In the genomic region with DNA sequence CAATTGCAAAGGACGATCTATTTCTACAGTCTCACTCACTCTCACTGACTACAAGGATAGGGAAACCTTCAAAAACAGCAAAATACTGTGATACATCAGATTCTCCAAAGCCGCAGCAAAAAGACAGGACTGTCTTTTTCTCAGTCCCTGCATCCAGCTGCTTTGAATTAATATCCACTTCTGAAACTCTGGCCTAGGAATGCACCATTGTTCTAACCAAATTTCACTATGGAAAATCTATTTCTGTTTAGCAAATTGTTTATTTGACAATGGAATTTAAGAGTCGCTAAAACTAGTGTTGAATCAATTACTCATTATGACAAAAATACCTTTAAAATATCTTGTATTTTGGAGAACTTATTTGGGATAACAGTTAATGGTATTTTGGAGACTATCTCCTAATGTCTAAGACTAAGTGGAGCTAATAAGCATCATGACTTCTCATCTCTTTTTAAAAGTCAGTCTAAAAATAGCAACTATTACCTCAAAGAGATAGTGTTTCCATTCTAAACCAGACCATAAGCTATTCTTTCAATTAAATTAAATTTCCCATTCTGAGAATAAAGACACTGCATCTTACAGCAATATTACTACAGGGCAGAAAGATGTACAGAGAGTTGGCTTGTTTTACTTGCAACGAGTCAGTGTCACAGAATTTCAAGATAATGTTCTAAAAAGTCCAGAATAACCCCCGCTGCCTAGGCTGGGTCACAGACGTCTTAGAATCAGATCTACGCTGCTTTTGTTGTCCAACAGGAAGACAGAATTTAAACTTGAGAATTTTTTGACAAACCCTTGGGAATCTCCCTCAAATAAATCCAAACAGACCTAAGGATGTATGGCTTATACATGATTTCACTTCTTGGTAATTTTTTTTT, we compare ENCODE assay signal across 1 cellular context.
TF ChIP-seq lines count a peak whose summit lies in the region.

No MANE protein-coding gene starts in this region.

TF ChIP-seq in GM23338, 12 proteins besides CTCF, POLR2A, EP300 and RAD21 (continued from another document):
- TF ChIP-seq, protein P1, sequence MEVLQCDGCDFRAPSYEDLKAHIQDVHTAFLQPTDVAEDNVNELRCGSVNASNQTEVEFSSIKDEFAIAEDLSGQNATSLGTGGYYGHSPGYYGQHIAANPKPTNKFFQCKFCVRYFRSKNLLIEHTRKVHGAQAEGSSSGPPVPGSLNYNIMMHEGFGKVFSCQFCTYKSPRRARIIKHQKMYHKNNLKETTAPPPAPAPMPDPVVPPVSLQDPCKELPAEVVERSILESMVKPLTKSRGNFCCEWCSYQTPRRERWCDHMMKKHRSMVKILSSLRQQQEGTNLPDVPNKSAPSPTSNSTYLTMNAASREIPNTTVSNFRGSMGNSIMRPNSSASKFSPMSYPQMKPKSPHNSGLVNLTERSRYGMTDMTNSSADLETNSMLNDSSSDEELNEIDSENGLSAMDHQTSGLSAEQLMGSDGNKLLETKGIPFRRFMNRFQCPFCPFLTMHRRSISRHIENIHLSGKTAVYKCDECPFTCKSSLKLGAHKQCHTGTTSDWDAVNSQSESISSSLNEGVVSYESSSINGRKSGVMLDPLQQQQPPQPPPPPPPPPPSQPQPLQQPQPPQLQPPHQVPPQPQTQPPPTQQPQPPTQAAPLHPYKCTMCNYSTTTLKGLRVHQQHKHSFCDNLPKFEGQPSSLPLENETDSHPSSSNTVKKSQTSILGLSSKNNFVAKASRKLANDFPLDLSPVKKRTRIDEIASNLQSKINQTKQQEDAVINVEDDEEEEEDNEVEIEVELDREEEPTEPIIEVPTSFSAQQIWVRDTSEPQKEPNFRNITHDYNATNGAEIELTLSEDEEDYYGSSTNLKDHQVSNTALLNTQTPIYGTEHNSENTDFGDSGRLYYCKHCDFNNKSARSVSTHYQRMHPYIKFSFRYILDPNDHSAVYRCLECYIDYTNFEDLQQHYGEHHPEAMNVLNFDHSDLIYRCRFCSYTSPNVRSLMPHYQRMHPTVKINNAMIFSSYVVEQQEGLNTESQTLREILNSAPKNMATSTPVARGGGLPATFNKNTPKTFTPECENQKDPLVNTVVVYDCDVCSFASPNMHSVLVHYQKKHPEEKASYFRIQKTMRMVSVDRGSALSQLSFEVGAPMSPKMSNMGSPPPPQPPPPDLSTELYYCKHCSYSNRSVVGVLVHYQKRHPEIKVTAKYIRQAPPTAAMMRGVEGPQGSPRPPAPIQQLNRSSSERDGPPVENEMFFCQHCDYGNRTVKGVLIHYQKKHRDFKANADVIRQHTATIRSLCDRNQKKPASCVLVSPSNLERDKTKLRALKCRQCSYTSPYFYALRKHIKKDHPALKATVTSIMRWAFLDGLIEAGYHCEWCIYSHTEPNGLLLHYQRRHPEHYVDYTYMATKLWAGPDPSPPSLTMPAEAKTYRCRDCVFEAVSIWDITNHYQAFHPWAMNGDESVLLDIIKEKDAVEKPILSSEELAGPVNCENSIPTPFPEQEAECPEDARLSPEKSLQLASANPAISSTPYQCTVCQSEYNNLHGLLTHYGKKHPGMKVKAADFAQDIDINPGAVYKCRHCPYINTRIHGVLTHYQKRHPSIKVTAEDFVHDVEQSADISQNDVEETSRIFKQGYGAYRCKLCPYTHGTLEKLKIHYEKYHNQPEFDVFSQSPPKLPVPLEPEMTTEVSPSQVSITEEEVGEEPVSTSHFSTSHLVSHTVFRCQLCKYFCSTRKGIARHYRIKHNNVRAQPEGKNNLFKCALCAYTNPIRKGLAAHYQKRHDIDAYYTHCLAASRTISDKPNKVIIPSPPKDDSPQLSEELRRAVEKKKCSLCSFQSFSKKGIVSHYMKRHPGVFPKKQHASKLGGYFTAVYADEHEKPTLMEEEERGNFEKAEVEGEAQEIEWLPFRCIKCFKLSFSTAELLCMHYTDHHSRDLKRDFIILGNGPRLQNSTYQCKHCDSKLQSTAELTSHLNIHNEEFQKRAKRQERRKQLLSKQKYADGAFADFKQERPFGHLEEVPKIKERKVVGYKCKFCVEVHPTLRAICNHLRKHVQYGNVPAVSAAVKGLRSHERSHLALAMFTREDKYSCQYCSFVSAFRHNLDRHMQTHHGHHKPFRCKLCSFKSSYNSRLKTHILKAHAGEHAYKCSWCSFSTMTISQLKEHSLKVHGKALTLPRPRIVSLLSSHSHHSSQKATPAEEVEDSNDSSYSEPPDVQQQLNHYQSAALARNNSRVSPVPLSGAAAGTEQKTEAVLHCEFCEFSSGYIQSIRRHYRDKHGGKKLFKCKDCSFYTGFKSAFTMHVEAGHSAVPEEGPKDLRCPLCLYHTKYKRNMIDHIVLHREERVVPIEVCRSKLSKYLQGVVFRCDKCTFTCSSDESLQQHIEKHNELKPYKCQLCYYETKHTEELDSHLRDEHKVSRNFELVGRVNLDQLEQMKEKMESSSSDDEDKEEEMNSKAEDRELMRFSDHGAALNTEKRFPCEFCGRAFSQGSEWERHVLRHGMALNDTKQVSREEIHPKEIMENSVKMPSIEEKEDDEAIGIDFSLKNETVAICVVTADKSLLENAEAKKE (CRISPR knock-in tag; IDR thresholded peaks at IDR 0.05) = no peak
- TF ChIP-seq STAT1 (IDR thresholded peaks at IDR 0.05; ENCODE audit: unreplicated experiment) = no peak
- no peak for TF ChIP-seq ZNF331 (CRISPR knock-in tag; IDR thresholded peaks at IDR 0.05; ENCODE audit: low read depth)
- TF ChIP-seq EZH2phosphoT487 (IDR thresholded peaks at IDR 0.05; ENCODE audit: unreplicated experiment) = no peak
- TF ChIP-seq ZNF114 (CRISPR knock-in tag; IDR thresholded peaks at IDR 0.05) = no peak
- TF ChIP-seq, protein P2, sequence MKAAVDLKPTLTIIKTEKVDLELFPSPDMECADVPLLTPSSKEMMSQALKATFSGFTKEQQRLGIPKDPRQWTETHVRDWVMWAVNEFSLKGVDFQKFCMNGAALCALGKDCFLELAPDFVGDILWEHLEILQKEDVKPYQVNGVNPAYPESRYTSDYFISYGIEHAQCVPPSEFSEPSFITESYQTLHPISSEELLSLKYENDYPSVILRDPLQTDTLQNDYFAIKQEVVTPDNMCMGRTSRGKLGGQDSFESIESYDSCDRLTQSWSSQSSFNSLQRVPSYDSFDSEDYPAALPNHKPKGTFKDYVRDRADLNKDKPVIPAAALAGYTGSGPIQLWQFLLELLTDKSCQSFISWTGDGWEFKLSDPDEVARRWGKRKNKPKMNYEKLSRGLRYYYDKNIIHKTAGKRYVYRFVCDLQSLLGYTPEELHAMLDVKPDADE (IDR thresholded peaks at IDR 0.05) = no peak
- TF ChIP-seq, protein P3, sequence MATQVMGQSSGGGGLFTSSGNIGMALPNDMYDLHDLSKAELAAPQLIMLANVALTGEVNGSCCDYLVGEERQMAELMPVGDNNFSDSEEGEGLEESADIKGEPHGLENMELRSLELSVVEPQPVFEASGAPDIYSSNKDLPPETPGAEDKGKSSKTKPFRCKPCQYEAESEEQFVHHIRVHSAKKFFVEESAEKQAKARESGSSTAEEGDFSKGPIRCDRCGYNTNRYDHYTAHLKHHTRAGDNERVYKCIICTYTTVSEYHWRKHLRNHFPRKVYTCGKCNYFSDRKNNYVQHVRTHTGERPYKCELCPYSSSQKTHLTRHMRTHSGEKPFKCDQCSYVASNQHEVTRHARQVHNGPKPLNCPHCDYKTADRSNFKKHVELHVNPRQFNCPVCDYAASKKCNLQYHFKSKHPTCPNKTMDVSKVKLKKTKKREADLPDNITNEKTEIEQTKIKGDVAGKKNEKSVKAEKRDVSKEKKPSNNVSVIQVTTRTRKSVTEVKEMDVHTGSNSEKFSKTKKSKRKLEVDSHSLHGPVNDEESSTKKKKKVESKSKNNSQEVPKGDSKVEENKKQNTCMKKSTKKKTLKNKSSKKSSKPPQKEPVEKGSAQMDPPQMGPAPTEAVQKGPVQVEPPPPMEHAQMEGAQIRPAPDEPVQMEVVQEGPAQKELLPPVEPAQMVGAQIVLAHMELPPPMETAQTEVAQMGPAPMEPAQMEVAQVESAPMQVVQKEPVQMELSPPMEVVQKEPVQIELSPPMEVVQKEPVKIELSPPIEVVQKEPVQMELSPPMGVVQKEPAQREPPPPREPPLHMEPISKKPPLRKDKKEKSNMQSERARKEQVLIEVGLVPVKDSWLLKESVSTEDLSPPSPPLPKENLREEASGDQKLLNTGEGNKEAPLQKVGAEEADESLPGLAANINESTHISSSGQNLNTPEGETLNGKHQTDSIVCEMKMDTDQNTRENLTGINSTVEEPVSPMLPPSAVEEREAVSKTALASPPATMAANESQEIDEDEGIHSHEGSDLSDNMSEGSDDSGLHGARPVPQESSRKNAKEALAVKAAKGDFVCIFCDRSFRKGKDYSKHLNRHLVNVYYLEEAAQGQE (IDR thresholded peaks at IDR 0.05; ENCODE audit: unreplicated experiment) = no peak
- no peak for TF ChIP-seq POLR2AphosphoS5 (IDR thresholded peaks at IDR 0.05; ENCODE audit: low read depth)
- TF ChIP-seq EZH2 (IDR thresholded peaks at IDR 0.05; ENCODE audit: low read depth, unreplicated experiment) = no peak
- TF ChIP-seq CREB1 (CRISPR knock-in tag; IDR thresholded peaks at IDR 0.05; ENCODE audit: low read depth) = no peak
- no peak for TF ChIP-seq NANOG (IDR thresholded peaks at IDR 0.05; ENCODE audit: borderline replicate concordance)
